ENCODE assay signal across 1 cellular context in genomic region chr3:29286841-29287240, GRCh38.
TF ChIP-seq lines count a peak whose summit lies in the region.

No MANE protein-coding gene starts in this region.

TF ChIP-seq in GM12878, 131 proteins besides CTCF, POLR2A, EP300 and RAD21 (continued from another document):
- no peak for TF ChIP-seq BCLAF1 (IDR thresholded peaks at IDR 0.05)
